In the genomic region with DNA sequence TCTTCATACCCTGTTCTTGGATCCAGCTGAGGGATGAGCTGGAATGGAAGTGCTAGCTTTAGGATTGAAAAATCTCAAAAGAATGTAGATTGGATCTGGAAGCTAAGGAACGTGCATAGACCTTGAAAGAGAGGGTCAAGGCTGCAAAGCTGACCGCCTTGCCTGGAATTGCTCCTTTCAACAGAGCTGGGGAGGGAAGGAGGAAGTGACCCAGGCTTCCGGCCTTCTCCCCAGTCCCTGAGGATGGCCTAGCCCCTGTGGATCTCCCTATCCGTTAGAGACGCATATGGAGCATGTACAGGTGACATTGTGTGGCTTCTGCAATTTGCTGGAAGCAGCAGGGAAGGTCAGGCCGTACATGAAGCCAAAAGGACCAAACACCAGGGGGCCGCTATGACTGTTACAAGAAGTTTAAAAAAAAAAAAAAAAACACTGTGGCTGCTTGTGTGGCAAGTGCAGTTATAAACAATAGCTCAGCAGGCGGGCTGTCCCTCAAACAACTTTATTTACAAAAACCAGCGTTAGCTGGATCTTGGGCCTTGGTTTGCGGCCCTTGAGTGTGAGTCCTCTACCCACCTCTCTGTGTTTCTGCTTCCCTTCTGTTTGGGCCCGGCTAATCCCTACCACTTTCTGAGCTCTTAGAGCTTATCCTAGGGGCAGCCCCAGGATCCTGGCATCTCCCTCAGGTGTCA, we compare ENCODE assay signal across 17 cellular contexts.
A peak's percentile ranks its signal among the peaks of the same experiment; 100 is the strongest.
DNase-seq lines count a peak whose midpoint lies in the region; TF ChIP-seq lines count a peak whose summit lies in the region.
"Had no signal": no experiment of that assay in that cellular context is flagged by ENCODE, and none has a peak within 500 bp of the region (broad histone marks: within the 10 kb centered on the region; RNA-seq: fewer than 3 reads in every experiment).

No MANE protein-coding gene starts in this region.

- no peak overlapping the region for H4K8ac ChIP-seq in mesendoderm (ENCODE audit: low read depth, low read length)

- peak overlapping the region; percentile 15 for H3K56ac ChIP-seq in mesendoderm (ENCODE audit: low read length)

- peak overlapping the region; percentile 63 for H3K27ac ChIP-seq in HUES48 (ENCODE audit: low read depth, low read length)
- H3K27ac ChIP-seq in mesendoderm (ENCODE audit: low read depth, low read length), result no peak overlapping the region
- H3K27ac ChIP-seq: body of pancreas, esophagus muscularis mucosa, thyroid gland had no signal

- H3K36me3 ChIP-seq in HUES48 (ENCODE audit: control insufficient read depth, insufficient read depth, low read length) (no peaks in the 10 kb centered on the region), mesendoderm (ENCODE audit: control insufficient read depth, insufficient read depth, low read length) (no peaks in the 10 kb centered on the region)
- H3K36me3 ChIP-seq: esophagus muscularis mucosa, thyroid gland had no signal

- H3K27me3 ChIP-seq in HUES48 (ENCODE audit: control insufficient read depth, insufficient read depth, low read length) (no peaks in the 10 kb centered on the region), mesendoderm (ENCODE audit: insufficient read depth, low read length, poor library complexity) (no peaks in the 10 kb centered on the region)
- H3K27me3 ChIP-seq: body of pancreas, esophagus muscularis mucosa, thyroid gland had no signal

- H3K4me2 ChIP-seq in mesendoderm (ENCODE audit: low read length), result no peak overlapping the region

- no peak overlapping the region for H4K5ac ChIP-seq in mesendoderm (ENCODE audit: low read length)

- H3K9ac ChIP-seq in HUES48 (ENCODE audit: low read depth, low read length) (no peak overlapping the region), mesendoderm (ENCODE audit: low read length) (no peak overlapping the region)

- H2BK15ac ChIP-seq in mesendoderm (replicated peaks; ENCODE audit: low read depth), result no peak overlapping the region

- H3K79me1 ChIP-seq in mesendoderm (ENCODE audit: low read length), result no peaks in the 10 kb centered on the region

- no peaks in the 10 kb centered on the region for H3K79me2 ChIP-seq in mesendoderm (ENCODE audit: control insufficient read depth, insufficient read depth, low read length)

- no peak overlapping the region for H3K23ac ChIP-seq in mesendoderm (ENCODE audit: low read length)

- H3K9me3 ChIP-seq in HUES48 (ENCODE audit: control insufficient read depth, insufficient read depth, low read length), result no peaks in the 10 kb centered on the region
- H3K9me3 ChIP-seq: body of pancreas, esophagus muscularis mucosa, mucosa of descending colon, thyroid gland had no signal

- TF ChIP-seq CTCF in astrocyte of the spinal cord (IDR thresholded peaks at IDR 0.05; ENCODE audit: low read depth, low read length) (no peak), GM10248 (IDR thresholded peaks at IDR 0.05; ENCODE audit: control extremely low read depth, extremely low read depth, low read depth, missing control alignments) (no peak)

- peaks cover 22% of the 10 kb centered on the region for H3K4me1 ChIP-seq in HUES48 (ENCODE audit: control insufficient read depth, insufficient read depth, low read length)
- H3K4me1 ChIP-seq in mesendoderm (ENCODE audit: control insufficient read depth, low read depth, low read length), result peaks cover 1% of the 10 kb centered on the region

- POLR2A ChIA-PET in GM10248 (lab: Yijun Ruan, JAX), result no interaction called here

- no peak overlapping the region for H3K18ac ChIP-seq in mesendoderm (ENCODE audit: low read length)

- no peak overlapping the region for H2BK120ac ChIP-seq in mesendoderm (ENCODE audit: low read depth, low read length)

- no CpG with 5 or more reads among the region's 11 CpGs for WGBS in mesendoderm (ENCODE audit: extremely low coverage, insufficient coverage, low lambda C conversion rate)

- DNase-seq in ELF-1 (ENCODE audit: low read depth, low spot score) (peak; percentile 60), astrocyte of the spinal cord (ENCODE audit: low read depth, low spot score) (peak; percentile 28), mesendoderm (peak; percentile 36), GM10248 (ENCODE audit: extremely low spot score) (no peak), inferior parietal cortex (ENCODE audit: extremely low spot score) (no peak), NCI-H446 treated with DMSO at 0.1 percent for 48 hours (lab: John Stamatoyannopoulos, UW) (no peak), G401 (ENCODE audit: low spot score) (no peak)
- DNase-seq: activated CD4-positive, alpha-beta T cell treated with anti-CD3 and anti-CD28 coated beads, Interleukin-2, amount 10 ng/mL, durations not matched to agents 7 days and 5 days; body of pancreas; Calu3; H7; mucosa of descending colon; nucleus accumbens; T-helper 9 cell had no signal

- H3K4ac ChIP-seq in mesendoderm (ENCODE audit: low read depth, low read length), result no peak overlapping the region

- no peak overlapping the region for H2AK5ac ChIP-seq in mesendoderm (ENCODE audit: low read length)

- CTCF ChIA-PET in GM10248 (lab: Yijun Ruan, JAX), result no interaction called here

- in situ Hi-C loops in astrocyte of the spinal cord (cut with HindIII; ENCODE audit: low sequenced_read_pairs) (no loop called here), G401 (cut with HindIII; ENCODE audit: low sequenced_read_pairs) (no loop called here)

- H2BK5ac ChIP-seq in mesendoderm (ENCODE audit: low read length), result no peak overlapping the region

- H3K4me3 ChIP-seq in HUES48 (ENCODE audit: low read depth, low read length), result no peak overlapping the region
- H3K4me3 ChIP-seq in astrocyte of the spinal cord (ENCODE audit: low read depth, low read length), result no peak overlapping the region
- H3K4me3 ChIP-seq in mesendoderm (ENCODE audit: low read length), result no peak overlapping the region
- H3K4me3 ChIP-seq: body of pancreas, esophagus muscularis mucosa, mucosa of descending colon, thyroid gland had no signal

Comparison
In these comparisons a context has a peak if more than half of its experiments do, and no peak if none do; other contexts are left out.
1. DNase-seq: peak in ELF-1 (single experiment), astrocyte of the spinal cord (single experiment) and mesendoderm (single experiment); none in GM10248 (single experiment), inferior parietal cortex (single experiment), NCI-H446 treated with DMSO at 0.1 percent for 48 hours (single experiment) and G401 (single experiment).